ENCODE assay signal across 8 cellular contexts in genomic region chr1:236331412-236331811, GRCh38. TPM values are rescaled to one million over a fixed set of nuclear protein-coding genes. Genes with fewer than 3 reads are reported as not detected.
DNase-seq lines count a peak whose midpoint lies in the region; ATAC-seq, FAIRE-seq and TF ChIP-seq lines count a peak whose summit lies in the region.
"Not testable (repeated sequence)": the region's sequence is repeated elsewhere in the genome, so short reads cannot be mapped to it uniquely, and the experiment has no call there.

No MANE protein-coding gene starts in this region.

- intact Hi-C loops in K562 (cut with micrococcal nuclease); mucosa of descending colon (cut with DNase I, micrococcal nuclease): not testable (repeated sequence)

- not testable (repeated sequence) for H3K9me3 ChIP-seq in HEK293 (ENCODE audit: control insufficient read depth, insufficient read depth, low read depth, low read length); K562 (replicated peaks; ENCODE audit: control insufficient read depth, insufficient read depth, low read depth, low read length); liver (ENCODE audit: control insufficient read depth in 4 of 4, low read length in 3 of 4); mucosa of descending colon; small intestine (ENCODE audit: control insufficient read depth, low read depth)

- H4K20me1 ChIP-seq in K562 (replicated peaks; ENCODE audit: control insufficient read depth, insufficient read depth, low read length): not testable (repeated sequence)

- not testable (repeated sequence) for H3K4me1 ChIP-seq in HEK293 (ENCODE audit: control insufficient read depth, insufficient read depth, low read length); K562 (replicated peaks in 1 of 2; ENCODE audit: control insufficient read depth in 2 of 2, insufficient read depth in 2 of 2, low read length in 2 of 2); mucosa of descending colon (ENCODE audit: low read depth); small intestine (ENCODE audit: control insufficient read depth in 2 of 2, insufficient read depth in 1 of 2, low read depth in 1 of 2, low read length in 1 of 2)
- peaks cover 7 to 28% (median 20%) of the 10 kb centered on the region in 4 donors for H3K4me1 ChIP-seq in liver (ENCODE audit: control insufficient read depth in 4 of 4, insufficient read depth in 4 of 4, low read length in 3 of 4)

- not testable (repeated sequence) for H3K79me2 ChIP-seq in K562 (ENCODE audit: control insufficient read depth, insufficient read depth, low read length)

- BruUV-seq in K562 (replicated peaks; lab: Mats Ljungman, UMichigan): not testable (repeated sequence)

- not testable (repeated sequence) for TF ChIP-seq POLR2A in K562 (conservative IDR thresholded peaks at IDR 0.05)

- TF ChIP-seq EP300 in K562 (IDR thresholded peaks at IDR 0.05; ENCODE audit: low read length): not testable (repeated sequence)

- H2AFZ ChIP-seq in K562 (ENCODE audit: low read depth, low read length): peak overlapping the region; percentile 30; the same call in 1 of the 2 replicates

- in situ Hi-C loops in K562 (cut with MboI): not testable (repeated sequence)

- H3K4me3 ChIP-seq in HEK293 (ENCODE audit: low read depth, low read length); K562; liver (ENCODE audit: low read depth in 1 of 3, low read length in 3 of 3); mucosa of descending colon; small intestine (ENCODE audit: low read depth in 1 of 2, low read length in 2 of 2): not testable (repeated sequence)

- H3K9me1 ChIP-seq in K562 (ENCODE audit: control insufficient read depth, insufficient read depth, low read length): not testable (repeated sequence)

- POLR2A ChIA-PET in HEK293 (lab: Yijun Ruan, JAX): not testable (repeated sequence)
- POLR2A ChIA-PET in K562 (lab: Yijun Ruan, JAX): interaction anchor here (0.7 kb wide), 1 partner anchor 10 kb away, joined by 3 read pairs; no protein-coding TSS in a partner anchor

- H3K4me2 ChIP-seq in K562 (ENCODE audit: insufficient read depth, low read length): not testable (repeated sequence)

- H3K36me3 ChIP-seq in HEK293 (ENCODE audit: control insufficient read depth in 2 of 2, insufficient read depth in 1 of 2, low read length in 2 of 2); K562 (ENCODE audit: control insufficient read depth, insufficient read depth, low read length); liver (ENCODE audit: control insufficient read depth in 4 of 4, insufficient read depth in 3 of 4, low read depth in 1 of 4, low read length in 3 of 4); mucosa of descending colon (ENCODE audit: low read depth); small intestine (ENCODE audit: control insufficient read depth in 2 of 2, insufficient read depth in 2 of 2, low read length in 2 of 2): not testable (repeated sequence)

- not testable (repeated sequence) for TF ChIP-seq CTCF in HEK293 (tag by site-specific recombination; IDR thresholded peaks at IDR 0.05); K562 (IDR thresholded peaks at IDR 0.05 in 2 of 3, conservative IDR thresholded peaks at IDR 0.05 in 1 of 3; ENCODE audit: insufficient read depth in 2 of 3, low read depth in 1 of 3, low read length in 3 of 3); liver (IDR thresholded peaks at IDR 0.05; ENCODE audit: low read depth, low read length, missing input control); mucosa of descending colon (IDR thresholded peaks at IDR 0.05)

- H3K27me3 ChIP-seq in K562 (ENCODE audit: control insufficient read depth in 2 of 2, insufficient read depth in 2 of 2, low read length in 2 of 2); liver (ENCODE audit: control insufficient read depth in 4 of 4, insufficient read depth in 4 of 4, low read length in 3 of 4); small intestine (ENCODE audit: control insufficient read depth in 2 of 2, insufficient read depth in 2 of 2, low read length in 2 of 2): not testable (repeated sequence)

- TF ChIP-seq RAD21 in K562 (CRISPR knock-in tag; conservative IDR thresholded peaks at IDR 0.05 in 1 of 2, IDR thresholded peaks at IDR 0.05 in 1 of 2); liver (IDR thresholded peaks at IDR 0.05): not testable (repeated sequence)

- H3K9ac ChIP-seq in K562 (ENCODE audit: insufficient read depth in 1 of 2, low read depth in 2 of 2, low read length in 2 of 2): not testable (repeated sequence)
- peak overlapping the region in 1 of 2 donors; percentile 34 for H3K9ac ChIP-seq in liver (ENCODE audit: low read depth in 1 of 2, low read length in 2 of 2)

- H3K27ac ChIP-seq in HEK293 (ENCODE audit: extremely low read depth, low read depth, low read length); K562 (ENCODE audit: extremely low read depth, low read depth, low read length); small intestine (ENCODE audit: low read depth in 1 of 2, low read length in 1 of 2): not testable (repeated sequence)
- H3K27ac ChIP-seq in liver (ENCODE audit: low read depth in 1 of 2, low read length in 2 of 2): peak overlapping the region; percentile 22 to 62

- CTCF ChIA-PET in HEK293 (lab: Yijun Ruan, JAX): interaction anchor here (1.2 kb wide), 1 partner anchor 119 kb away, joined by 3 read pairs; no protein-coding TSS in a partner anchor
- CTCF ChIA-PET in K562 (lab: Yijun Ruan, JAX; ENCODE audit: low intra/inter-chr PET ratio): not testable (repeated sequence)

- 64% methylated on average over 3 of the region's 3 CpGs for WGBS in K562 (ENCODE audit: insufficient coverage, low coverage, missing lambda C conversion rate)
- 62% methylated on average over 3 of the region's 3 CpGs for WGBS in liver
- 45 to 62% (median 59%) methylated on average over 3 of the region's 3 CpGs for WGBS in small intestine, 3 donors

- DNase-seq in RPMI8226 (peak; percentile 72), ecto neural progenitor cell (ENCODE audit: low spot score) (peak; percentile 19), left lobe of liver (ENCODE audit: low spot score) (peak; percentile 45), small intestine (peak; percentile 67)
- DNase-seq in K562 (ENCODE audit: extremely low read depth in 1 of 4, low spot score in 3 of 4); mucosa of descending colon: not testable (repeated sequence)

- FAIRE-seq in K562 (lab: Jason Lieb, UNC); small intestine (lab: Jason Lieb, UNC): not testable (repeated sequence)

- not testable (repeated sequence) for ATAC-seq in K562
- ATAC-seq in left lobe of liver (peak; percentile 35), mucosa of descending colon (peak; percentile 49)

TF ChIP-seq in HEK293, 187 proteins besides CTCF, POLR2A, EP300 and RAD21:
- TF ChIP-seq ZNF121 (tag by site-specific recombination; IDR thresholded peaks at IDR 0.05): peak; percentile 59; the same call in 1 of the 2 replicates
- TF ChIP-seq KLF1 (tag by site-specific recombination; IDR thresholded peaks at IDR 0.05): peak; percentile 40; the same call in 1 of the 2 replicates

RNA-seq across cellular contexts. Expression of gene ERO1B, which starts 49.7 kb away (rescaled TPM):
- 2.2 and 8.7 TPM in 2 replicates for total RNA-seq in K562 (2011; cell fraction: chromatin; rRNA removed; ENCODE audit: low replicate concordance)
- total RNA-seq in K562 (2011; cell fraction: nucleolus; rRNA removed): 1.2 and 2.6 TPM in 2 replicates
- total RNA-seq in K562 (2011; cell fraction: nucleoplasm; rRNA removed): 4.0 and 4.7 TPM in 2 replicates
- total RNA-seq in K562 (2014; rRNA removed) (3.0 and 3.3 TPM in 2 replicates), K562 (2014; rRNA removed; fragmentation: Illumina TruSeq; extraction: Trizol) (6.4 and 6.9 TPM in 2 replicates), K562 (2015; rRNA removed; fragmentation: Illumina TruSeq; extraction: Trizol) (4.2 and 4.4 TPM in 2 replicates), K562 (2021) (5.3 and 6.2 TPM in 2 replicates), left lobe of liver (17.1 TPM), liver (10 to 100 TPM in 1 of 2 donors, 1 to 10 TPM in 1; 5.5 to 22.9 TPM), mucosa of descending colon (1 to 10 TPM; 1.6 to 8.4 (median 3.0) TPM)
- polyA plus RNA-seq in K562 (2011; rRNA removed) (0.55 and 0.59 TPM in 2 replicates), K562 (2014; fragmentation: Illumina TruSeq; extraction: Trizol) (6.1 and 6.3 TPM in 2 replicates), K562 (2014; fragmentation: Nextera tagmentation; extraction: Ambion mirVana) (1 to 10 TPM; 2.3 TPM), K562 (2014; rRNA removed) (5.0 and 6.4 TPM in 2 replicates), liver (10 to 100 TPM in 1 of 2 donors, 1 to 10 TPM in 1; 6.8 to 11.0 TPM), small intestine (1 to 10 TPM; 2.4 to 6.7 (median 3.6) TPM)
- 0.12 and 0.21 TPM in 2 replicates for polyA plus RNA-seq in K562 (2011; cell fraction: cytosol; rRNA removed)
- 0.37 and 0.62 TPM in 2 replicates for polyA plus RNA-seq in K562 (2011; cell fraction: nucleus; rRNA removed)
- polyA plus RNA-seq in K562 (2012): 2.9 and 6.9 TPM in 2 replicates
- polyA minus RNA-seq in K562 (2011; rRNA and poly(A)+ RNA removed): 0.67 and 1.2 TPM in 2 replicates
- 0.36 and 1.0 TPM in 2 replicates for polyA minus RNA-seq in K562 (2011; cell fraction: cytosol; rRNA and poly(A)+ RNA removed)
- 0.54 and 0.89 TPM in 2 replicates for polyA minus RNA-seq in K562 (2011; cell fraction: nucleus; rRNA and poly(A)+ RNA removed)
